7 cellular contexts compared by ENCODE assay signal in the genomic region with DNA sequence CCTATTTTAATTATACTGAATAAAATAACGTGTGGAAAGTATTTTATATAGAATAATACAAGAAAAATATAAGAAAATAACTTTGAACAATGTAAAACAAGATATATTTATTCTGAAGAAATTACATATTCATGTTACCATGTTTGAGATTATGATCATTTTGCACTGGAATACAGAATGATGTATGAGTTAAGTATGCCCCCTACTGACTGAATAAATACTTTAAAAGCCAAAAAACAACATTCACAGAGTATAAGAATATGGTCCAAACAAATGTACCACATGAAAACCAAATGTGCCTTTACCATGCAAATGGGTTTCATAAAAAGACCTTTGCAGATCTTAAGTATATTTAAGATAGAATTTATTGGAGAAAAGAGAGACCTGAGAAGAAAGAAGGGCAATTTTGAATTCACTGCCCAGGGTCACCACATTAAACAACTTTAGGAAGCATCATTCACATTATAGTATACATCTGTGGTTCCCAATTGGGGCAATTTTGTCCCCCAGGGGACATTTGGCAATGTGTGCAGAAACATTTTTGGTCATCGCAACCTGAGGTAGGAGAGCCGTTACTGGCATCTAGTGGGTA.
A peak's percentile ranks its signal among the peaks of the same experiment; 100 is the strongest.
DNase-seq lines count a peak whose midpoint lies in the region; ATAC-seq and TF ChIP-seq lines count a peak whose summit lies in the region.

No MANE protein-coding gene starts in this region.

- TF ChIP-seq POLR2A in adrenal gland (IDR thresholded peaks at IDR 0.05) (no peak), stomach (IDR thresholded peaks at IDR 0.05) (no peak)

- H3K36me3 ChIP-seq in adrenal gland (replicated peaks in 1 of 2) = peaks cover 0 to 9% of the 10 kb centered on the region in 2 donors
- H3K36me3 ChIP-seq in stomach = peaks cover 0 to 45% (median 42%) of the 10 kb centered on the region in 4 donors

- TF ChIP-seq EP300 in Ishikawa (IDR thresholded peaks at IDR 0.05; ENCODE audit: borderline replicate concordance) (no peak), stomach (IDR thresholded peaks at IDR 0.05) (no peak)

- no peak overlapping the region for H3K27ac ChIP-seq in adrenal gland
- H3K27ac ChIP-seq in stomach = no peak overlapping the region

- peak; percentile 19 to 60 (median 48) for TF ChIP-seq CTCF in adrenal gland (IDR thresholded peaks at IDR 0.05)
- TF ChIP-seq CTCF in stomach (IDR thresholded peaks at IDR 0.05) = peak in 2 of 7 experiments; percentile 10 to 35

- TF ChIP-seq RAD21 in Ishikawa (IDR thresholded peaks at IDR 0.05; ENCODE audit: low read depth) = peak; percentile 55

- DNase-seq in ELR (ENCODE audit: low read depth) = peak; percentile 52
- DNase-seq in adrenal gland = no peak
- peak; percentile 14 for DNase-seq in medulla oblongata (ENCODE audit: extremely low spot score)
- no peak for DNase-seq in DMS153 (lab: John Stamatoyannopoulos, UW)
- no peak for DNase-seq in stomach

- intact Hi-C loops in adrenal gland (cut with DNase I) = no loop called here
- intact Hi-C loops in stomach (cut with DNase I; ENCODE audit: low total_unique reads) = no loop called here

- H3K27me3 ChIP-seq in adrenal gland (no peaks in the 10 kb centered on the region), stomach (no peaks in the 10 kb centered on the region)

- H3K9me3 ChIP-seq in adrenal gland (replicated peaks in 1 of 3) = no peaks in the 10 kb centered on the region
- no peaks in the 10 kb centered on the region for H3K9me3 ChIP-seq in stomach

- no peak overlapping the region for H3K4me3 ChIP-seq in adrenal gland
- H3K4me3 ChIP-seq in stomach = no peak overlapping the region

- H3K4me1 ChIP-seq in adrenal gland (replicated peaks in 1 of 2) (no peaks in the 10 kb centered on the region), stomach (no peaks in the 10 kb centered on the region)

- ATAC-seq in HG02840 (IDR thresholded peaks at IDR 0.05; ENCODE audit: low FRiP score, unreplicated experiment) = no peak

- 77 to 85% (median 79%) methylated on average over 3 of the region's 3 CpGs for WGBS in adrenal gland, 4 donors
- WGBS in stomach, 5 donors = 81 to 89% (median 87%) methylated on average over 3 of the region's 3 CpGs

TF ChIP-seq in Ishikawa, 13 proteins besides CTCF, POLR2A, EP300 and RAD21:
- TF ChIP-seq CEBPB (IDR thresholded peaks at IDR 0.05) = no peak
- TF ChIP-seq EGR1 (IDR thresholded peaks at IDR 0.05) = no peak
- TF ChIP-seq YY1 (IDR thresholded peaks at IDR 0.05; ENCODE audit: low read depth) = no peak
- TF ChIP-seq NFIC (IDR thresholded peaks at IDR 0.05) = no peak
- no peak for TF ChIP-seq ZBTB7A (IDR thresholded peaks at IDR 0.05; ENCODE audit: low read depth)
- no peak for TF ChIP-seq CREB1 (IDR thresholded peaks at IDR 0.05; ENCODE audit: low read depth)
- TF ChIP-seq TCF12 (IDR thresholded peaks at IDR 0.05; ENCODE audit: low read depth) = no peak

Comparison
In these comparisons a context has a peak if more than half of its experiments do, and no peak if none do; other contexts are left out.
1. DNase-seq: peak in ELR (single experiment) and medulla oblongata (single experiment); none in adrenal gland (0 of 7), DMS153 (single experiment) and stomach (single experiment).